In the genomic region with DNA sequence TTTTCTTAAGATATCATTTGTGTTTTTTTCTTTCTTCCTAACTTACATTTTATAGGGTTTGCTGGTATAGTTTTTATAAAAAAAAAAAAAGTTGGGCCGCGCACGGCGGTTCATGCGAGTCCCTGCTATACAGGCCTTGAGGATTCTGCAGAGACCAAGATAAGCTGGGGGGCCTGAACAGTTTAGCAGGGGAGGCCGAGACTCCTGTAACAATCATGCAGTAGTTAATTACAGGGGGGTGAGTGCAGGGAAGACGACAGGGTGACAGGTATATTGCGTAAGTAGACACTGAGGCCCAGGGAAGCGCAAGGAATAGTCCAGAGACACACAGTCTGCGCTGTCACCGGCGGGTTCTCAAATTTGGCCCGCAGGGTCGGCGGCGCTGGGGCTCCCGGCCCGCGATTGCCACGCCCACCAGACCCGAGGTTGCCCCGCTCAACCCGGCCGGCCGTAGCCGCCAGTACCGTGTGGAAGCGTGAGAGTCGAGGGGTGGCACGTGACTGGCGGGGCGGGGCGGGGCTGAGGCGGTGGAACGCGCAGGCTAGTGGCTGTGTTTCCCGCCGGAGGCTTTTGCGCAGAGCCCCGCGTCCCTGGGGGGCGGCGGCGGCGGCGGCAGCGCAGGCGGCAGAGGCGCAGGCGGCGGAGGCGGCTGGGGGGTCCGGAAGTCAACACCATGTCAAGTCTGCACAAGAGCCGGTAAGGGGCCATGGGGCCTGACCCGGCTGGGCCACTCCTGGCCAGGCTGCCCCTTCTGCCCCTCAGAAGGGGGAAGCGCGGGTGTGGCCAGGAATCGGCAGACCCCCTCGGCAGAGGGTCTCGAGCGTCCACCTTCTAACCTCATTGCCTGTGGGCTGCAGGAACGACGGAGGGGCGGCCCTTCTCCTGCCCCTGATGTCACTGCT, we compare ENCODE assay signal across 1 cellular context.
TF ChIP-seq lines count a peak whose summit lies in the region.

A gene with protein sequence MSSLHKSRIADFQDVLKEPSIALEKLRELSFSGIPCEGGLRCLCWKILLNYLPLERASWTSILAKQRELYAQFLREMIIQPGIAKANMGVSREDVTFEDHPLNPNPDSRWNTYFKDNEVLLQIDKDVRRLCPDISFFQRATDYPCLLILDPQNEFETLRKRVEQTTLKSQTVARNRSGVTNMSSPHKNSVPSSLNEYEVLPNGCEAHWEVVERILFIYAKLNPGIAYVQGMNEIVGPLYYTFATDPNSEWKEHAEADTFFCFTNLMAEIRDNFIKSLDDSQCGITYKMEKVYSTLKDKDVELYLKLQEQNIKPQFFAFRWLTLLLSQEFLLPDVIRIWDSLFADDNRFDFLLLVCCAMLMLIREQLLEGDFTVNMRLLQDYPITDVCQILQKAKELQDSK (plus strand): TSS at position 573 of the 902 bp plus-strand sequence. CDS start 101 bp downstream, at position 674.

TF ChIP-seq in HEK293, 187 proteins besides CTCF, POLR2A, EP300 and RAD21 (continued from another document and continues in another):
- TF ChIP-seq, protein P1, sequence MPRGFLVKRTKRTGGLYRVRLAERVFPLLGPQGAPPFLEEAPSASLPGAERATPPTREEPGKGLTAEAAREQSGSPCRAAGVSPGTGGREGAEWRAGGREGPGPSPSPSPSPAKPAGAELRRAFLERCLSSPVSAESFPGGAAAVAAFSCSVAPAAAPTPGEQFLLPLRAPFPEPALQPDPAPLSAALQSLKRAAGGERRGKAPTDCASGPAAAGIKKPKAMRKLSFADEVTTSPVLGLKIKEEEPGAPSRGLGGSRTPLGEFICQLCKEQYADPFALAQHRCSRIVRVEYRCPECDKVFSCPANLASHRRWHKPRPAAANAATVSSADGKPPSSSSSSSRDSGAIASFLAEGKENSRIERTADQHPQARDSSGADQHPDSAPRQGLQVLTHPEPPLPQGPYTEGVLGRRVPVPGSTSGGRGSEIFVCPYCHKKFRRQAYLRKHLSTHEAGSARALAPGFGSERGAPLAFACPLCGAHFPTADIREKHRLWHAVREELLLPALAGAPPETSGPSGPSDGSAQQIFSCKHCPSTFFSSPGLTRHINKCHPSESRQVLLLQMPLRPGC (tag by site-specific recombination; IDR thresholded peaks at IDR 0.05): peak; percentile 53; the same call in 1 of the 2 replicates
- TF ChIP-seq, protein P2, sequence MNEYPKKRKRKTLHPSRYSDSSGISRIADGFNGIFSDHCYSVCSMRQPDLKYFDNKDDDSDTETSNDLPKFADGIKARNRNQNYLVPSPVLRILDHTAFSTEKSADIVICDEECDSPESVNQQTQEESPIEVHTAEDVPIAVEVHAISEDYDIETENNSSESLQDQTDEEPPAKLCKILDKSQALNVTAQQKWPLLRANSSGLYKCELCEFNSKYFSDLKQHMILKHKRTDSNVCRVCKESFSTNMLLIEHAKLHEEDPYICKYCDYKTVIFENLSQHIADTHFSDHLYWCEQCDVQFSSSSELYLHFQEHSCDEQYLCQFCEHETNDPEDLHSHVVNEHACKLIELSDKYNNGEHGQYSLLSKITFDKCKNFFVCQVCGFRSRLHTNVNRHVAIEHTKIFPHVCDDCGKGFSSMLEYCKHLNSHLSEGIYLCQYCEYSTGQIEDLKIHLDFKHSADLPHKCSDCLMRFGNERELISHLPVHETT (tag by site-specific recombination; IDR thresholded peaks at IDR 0.05): peak; percentile 80; the same call in 1 of the 2 replicates
- TF ChIP-seq ZNF274 (IDR thresholded peaks at IDR 0.05; ENCODE audit: low read length) (no peak), ZNF274 (tag by site-specific recombination; IDR thresholded peaks at IDR 0.05; ENCODE audit: borderline replicate concordance) (no peak), YY1 (tag by site-specific recombination; IDR thresholded peaks at IDR 0.05) (peak; percentile 76), ZNF610 (tag by site-specific recombination; IDR thresholded peaks at IDR 0.05; ENCODE audit: borderline replicate concordance) (0 out of 2 replicates have a peak, but pooled peaks have one; percentile 51), SCRT2 (tag by site-specific recombination; IDR thresholded peaks at IDR 0.05) (peak; percentile 60; the same call in 1 of the 2 replicates), ZBTB48 (tag by site-specific recombination; IDR thresholded peaks at IDR 0.05) (peak; percentile 80), SALL2 (tag by site-specific recombination; IDR thresholded peaks at IDR 0.05; ENCODE audit: borderline replicate concordance) (no peak), ZNF76 (tag by site-specific recombination; IDR thresholded peaks at IDR 0.05; ENCODE audit: borderline replicate concordance, low read depth) (peak; percentile 75), TRIM28 (IDR thresholded peaks at IDR 0.05; ENCODE audit: borderline replicate concordance, low read length) (no peak), YY2 (tag by site-specific recombination; IDR thresholded peaks at IDR 0.05) (0 out of 2 replicates have a peak, but pooled peaks have one; percentile 44), ZNF558 (tag by site-specific recombination; IDR thresholded peaks at IDR 0.05) (no peak), ZNF239 (tag by site-specific recombination; IDR thresholded peaks at IDR 0.05) (no peak), KLF10 (tag by site-specific recombination; IDR thresholded peaks at IDR 0.05) (peak; percentile 92), REPIN1 (tag by site-specific recombination; IDR thresholded peaks at IDR 0.05; ENCODE audit: low read depth) (no peak), ZNF404 (tag by site-specific recombination; IDR thresholded peaks at IDR 0.05) (no peak), ZNF324 (tag by site-specific recombination; IDR thresholded peaks at IDR 0.05) (peak; percentile 68; the same call in 1 of the 2 replicates), ZNF510 (tag by site-specific recombination; IDR thresholded peaks at IDR 0.05; ENCODE audit: insufficient replicate concordance) (no peak), GLI4 (tag by site-specific recombination; IDR thresholded peaks at IDR 0.05) (no peak), ZNF664 (tag by site-specific recombination; IDR thresholded peaks at IDR 0.05) (no peak), IKZF3 (tag by site-specific recombination; IDR thresholded peaks at IDR 0.05) (peak; percentile 75), ZNF777 (tag by site-specific recombination; IDR thresholded peaks at IDR 0.05; ENCODE audit: borderline replicate concordance) (no peak), KLF9 (tag by site-specific recombination; IDR thresholded peaks at IDR 0.05; ENCODE audit: low read depth) (peak; percentile 99), ZNF768 (tag by site-specific recombination; IDR thresholded peaks at IDR 0.05) (no peak), EGR2 (tag by site-specific recombination; IDR thresholded peaks at IDR 0.05; ENCODE audit: low read depth) (peak; percentile 76), KLF16 (tag by site-specific recombination; IDR thresholded peaks at IDR 0.05) (peak; percentile 98), ZNF600 (tag by site-specific recombination; IDR thresholded peaks at IDR 0.05) (peak; percentile 64; the same call in 1 of the 2 replicates)
- TF ChIP-seq, protein P3, sequence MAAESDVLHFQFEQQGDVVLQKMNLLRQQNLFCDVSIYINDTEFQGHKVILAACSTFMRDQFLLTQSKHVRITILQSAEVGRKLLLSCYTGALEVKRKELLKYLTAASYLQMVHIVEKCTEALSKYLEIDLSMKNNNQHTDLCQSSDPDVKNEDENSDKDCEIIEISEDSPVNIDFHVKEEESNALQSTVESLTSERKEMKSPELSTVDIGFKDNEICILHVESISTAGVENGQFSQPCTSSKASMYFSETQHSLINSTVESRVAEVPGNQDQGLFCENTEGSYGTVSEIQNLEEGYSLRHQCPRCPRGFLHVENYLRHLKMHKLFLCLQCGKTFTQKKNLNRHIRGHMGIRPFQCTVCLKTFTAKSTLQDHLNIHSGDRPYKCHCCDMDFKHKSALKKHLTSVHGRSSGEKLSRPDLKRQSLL (tag by site-specific recombination; IDR thresholded peaks at IDR 0.05): peak; percentile 49; the same call in 1 of the 2 replicates
- TF ChIP-seq, protein P4, sequence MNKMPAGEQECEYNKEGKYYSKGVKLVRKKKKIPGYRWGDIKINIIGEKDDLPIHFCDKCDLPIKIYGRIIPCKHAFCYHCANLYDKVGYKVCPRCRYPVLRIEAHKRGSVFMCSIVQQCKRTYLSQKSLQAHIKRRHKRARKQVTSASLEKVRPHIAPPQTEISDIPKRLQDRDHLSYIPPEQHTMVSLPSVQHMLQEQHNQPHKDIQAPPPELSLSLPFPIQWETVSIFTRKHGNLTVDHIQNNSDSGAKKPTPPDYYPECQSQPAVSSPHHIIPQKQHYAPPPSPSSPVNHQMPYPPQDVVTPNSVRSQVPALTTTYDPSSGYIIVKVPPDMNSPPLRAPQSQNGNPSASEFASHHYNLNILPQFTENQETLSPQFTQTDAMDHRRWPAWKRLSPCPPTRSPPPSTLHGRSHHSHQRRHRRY (tag by site-specific recombination; IDR thresholded peaks at IDR 0.05): no peak
- TF ChIP-seq, protein P5, sequence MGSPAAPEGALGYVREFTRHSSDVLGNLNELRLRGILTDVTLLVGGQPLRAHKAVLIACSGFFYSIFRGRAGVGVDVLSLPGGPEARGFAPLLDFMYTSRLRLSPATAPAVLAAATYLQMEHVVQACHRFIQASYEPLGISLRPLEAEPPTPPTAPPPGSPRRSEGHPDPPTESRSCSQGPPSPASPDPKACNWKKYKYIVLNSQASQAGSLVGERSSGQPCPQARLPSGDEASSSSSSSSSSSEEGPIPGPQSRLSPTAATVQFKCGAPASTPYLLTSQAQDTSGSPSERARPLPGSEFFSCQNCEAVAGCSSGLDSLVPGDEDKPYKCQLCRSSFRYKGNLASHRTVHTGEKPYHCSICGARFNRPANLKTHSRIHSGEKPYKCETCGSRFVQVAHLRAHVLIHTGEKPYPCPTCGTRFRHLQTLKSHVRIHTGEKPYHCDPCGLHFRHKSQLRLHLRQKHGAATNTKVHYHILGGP (tag by site-specific recombination; IDR thresholded peaks at IDR 0.05): no peak
- TF ChIP-seq, protein P6, sequence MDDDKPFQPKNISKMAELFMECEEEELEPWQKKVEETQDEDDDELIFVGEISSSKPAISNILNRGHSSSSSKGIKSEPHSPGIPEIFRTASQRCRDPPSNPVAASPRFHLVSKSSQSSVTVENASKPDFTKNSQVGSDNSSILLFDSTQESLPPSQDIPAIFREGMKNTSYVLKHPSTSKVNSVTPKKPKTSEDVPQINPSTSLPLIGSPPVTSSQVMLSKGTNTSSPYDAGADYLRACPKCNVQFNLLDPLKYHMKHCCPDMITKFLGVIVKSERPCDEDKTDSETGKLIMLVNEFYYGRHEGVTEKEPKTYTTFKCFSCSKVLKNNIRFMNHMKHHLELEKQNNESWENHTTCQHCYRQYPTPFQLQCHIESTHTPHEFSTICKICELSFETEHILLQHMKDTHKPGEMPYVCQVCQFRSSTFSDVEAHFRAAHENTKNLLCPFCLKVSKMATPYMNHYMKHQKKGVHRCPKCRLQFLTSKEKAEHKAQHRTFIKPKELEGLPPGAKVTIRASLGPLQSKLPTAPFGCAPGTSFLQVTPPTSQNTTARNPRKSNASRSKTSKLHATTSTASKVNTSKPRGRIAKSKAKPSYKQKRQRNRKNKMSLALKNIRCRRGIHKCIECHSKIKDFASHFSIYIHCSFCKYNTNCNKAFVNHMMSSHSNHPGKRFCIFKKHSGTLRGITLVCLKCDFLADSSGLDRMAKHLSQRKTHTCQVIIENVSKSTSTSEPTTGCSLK (tag by site-specific recombination; IDR thresholded peaks at IDR 0.05): no peak
- TF ChIP-seq, protein P7, sequence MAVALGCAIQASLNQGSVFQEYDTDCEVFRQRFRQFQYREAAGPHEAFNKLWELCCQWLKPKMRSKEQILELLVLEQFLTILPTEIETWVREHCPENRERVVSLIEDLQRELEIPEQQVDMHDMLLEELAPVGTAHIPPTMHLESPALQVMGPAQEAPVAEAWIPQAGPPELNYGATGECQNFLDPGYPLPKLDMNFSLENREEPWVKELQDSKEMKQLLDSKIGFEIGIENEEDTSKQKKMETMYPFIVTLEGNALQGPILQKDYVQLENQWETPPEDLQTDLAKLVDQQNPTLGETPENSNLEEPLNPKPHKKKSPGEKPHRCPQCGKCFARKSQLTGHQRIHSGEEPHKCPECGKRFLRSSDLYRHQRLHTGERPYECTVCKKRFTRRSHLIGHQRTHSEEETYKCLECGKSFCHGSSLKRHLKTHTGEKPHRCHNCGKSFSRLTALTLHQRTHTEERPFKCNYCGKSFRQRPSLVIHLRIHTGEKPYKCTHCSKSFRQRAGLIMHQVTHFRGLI (tag by site-specific recombination; IDR thresholded peaks at IDR 0.05): peak; percentile 64; the same call in 1 of the 2 replicates
- TF ChIP-seq, protein P8, sequence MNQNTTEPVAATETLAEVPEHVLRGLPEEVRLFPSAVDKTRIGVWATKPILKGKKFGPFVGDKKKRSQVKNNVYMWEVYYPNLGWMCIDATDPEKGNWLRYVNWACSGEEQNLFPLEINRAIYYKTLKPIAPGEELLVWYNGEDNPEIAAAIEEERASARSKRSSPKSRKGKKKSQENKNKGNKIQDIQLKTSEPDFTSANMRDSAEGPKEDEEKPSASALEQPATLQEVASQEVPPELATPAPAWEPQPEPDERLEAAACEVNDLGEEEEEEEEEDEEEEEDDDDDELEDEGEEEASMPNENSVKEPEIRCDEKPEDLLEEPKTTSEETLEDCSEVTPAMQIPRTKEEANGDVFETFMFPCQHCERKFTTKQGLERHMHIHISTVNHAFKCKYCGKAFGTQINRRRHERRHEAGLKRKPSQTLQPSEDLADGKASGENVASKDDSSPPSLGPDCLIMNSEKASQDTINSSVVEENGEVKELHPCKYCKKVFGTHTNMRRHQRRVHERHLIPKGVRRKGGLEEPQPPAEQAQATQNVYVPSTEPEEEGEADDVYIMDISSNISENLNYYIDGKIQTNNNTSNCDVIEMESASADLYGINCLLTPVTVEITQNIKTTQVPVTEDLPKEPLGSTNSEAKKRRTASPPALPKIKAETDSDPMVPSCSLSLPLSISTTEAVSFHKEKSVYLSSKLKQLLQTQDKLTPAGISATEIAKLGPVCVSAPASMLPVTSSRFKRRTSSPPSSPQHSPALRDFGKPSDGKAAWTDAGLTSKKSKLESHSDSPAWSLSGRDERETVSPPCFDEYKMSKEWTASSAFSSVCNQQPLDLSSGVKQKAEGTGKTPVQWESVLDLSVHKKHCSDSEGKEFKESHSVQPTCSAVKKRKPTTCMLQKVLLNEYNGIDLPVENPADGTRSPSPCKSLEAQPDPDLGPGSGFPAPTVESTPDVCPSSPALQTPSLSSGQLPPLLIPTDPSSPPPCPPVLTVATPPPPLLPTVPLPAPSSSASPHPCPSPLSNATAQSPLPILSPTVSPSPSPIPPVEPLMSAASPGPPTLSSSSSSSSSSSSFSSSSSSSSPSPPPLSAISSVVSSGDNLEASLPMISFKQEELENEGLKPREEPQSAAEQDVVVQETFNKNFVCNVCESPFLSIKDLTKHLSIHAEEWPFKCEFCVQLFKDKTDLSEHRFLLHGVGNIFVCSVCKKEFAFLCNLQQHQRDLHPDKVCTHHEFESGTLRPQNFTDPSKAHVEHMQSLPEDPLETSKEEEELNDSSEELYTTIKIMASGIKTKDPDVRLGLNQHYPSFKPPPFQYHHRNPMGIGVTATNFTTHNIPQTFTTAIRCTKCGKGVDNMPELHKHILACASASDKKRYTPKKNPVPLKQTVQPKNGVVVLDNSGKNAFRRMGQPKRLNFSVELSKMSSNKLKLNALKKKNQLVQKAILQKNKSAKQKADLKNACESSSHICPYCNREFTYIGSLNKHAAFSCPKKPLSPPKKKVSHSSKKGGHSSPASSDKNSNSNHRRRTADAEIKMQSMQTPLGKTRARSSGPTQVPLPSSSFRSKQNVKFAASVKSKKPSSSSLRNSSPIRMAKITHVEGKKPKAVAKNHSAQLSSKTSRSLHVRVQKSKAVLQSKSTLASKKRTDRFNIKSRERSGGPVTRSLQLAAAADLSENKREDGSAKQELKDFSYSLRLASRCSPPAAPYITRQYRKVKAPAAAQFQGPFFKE (tag by site-specific recombination; IDR thresholded peaks at IDR 0.05; ENCODE audit: borderline replicate concordance): no peak
